1 cellular context compared by ENCODE assay signal in genomic region chr2:190088917-190089316, GRCh38.
TF ChIP-seq lines count a peak whose summit lies in the region.

No MANE protein-coding gene starts in this region.

TF ChIP-seq in WTC11, 78 proteins besides CTCF, POLR2A, EP300 and RAD21 (continued from another document):
- TF ChIP-seq, protein P1, sequence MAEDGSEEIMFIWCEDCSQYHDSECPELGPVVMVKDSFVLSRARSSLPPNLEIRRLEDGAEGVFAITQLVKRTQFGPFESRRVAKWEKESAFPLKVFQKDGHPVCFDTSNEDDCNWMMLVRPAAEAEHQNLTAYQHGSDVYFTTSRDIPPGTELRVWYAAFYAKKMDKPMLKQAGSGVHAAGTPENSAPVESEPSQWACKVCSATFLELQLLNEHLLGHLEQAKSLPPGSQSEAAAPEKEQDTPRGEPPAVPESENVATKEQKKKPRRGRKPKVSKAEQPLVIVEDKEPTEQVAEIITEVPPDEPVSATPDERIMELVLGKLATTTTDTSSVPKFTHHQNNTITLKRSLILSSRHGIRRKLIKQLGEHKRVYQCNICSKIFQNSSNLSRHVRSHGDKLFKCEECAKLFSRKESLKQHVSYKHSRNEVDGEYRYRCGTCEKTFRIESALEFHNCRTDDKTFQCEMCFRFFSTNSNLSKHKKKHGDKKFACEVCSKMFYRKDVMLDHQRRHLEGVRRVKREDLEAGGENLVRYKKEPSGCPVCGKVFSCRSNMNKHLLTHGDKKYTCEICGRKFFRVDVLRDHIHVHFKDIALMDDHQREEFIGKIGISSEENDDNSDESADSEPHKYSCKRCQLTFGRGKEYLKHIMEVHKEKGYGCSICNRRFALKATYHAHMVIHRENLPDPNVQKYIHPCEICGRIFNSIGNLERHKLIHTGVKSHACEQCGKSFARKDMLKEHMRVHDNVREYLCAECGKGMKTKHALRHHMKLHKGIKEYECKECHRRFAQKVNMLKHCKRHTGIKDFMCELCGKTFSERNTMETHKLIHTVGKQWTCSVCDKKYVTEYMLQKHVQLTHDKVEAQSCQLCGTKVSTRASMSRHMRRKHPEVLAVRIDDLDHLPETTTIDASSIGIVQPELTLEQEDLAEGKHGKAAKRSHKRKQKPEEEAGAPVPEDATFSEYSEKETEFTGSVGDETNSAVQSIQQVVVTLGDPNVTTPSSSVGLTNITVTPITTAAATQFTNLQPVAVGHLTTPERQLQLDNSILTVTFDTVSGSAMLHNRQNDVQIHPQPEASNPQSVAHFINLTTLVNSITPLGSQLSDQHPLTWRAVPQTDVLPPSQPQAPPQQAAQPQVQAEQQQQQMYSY (CRISPR knock-in tag; IDR thresholded peaks at IDR 0.05) = no peak
- TF ChIP-seq TCF7 (CRISPR knock-in tag; IDR thresholded peaks at IDR 0.05; ENCODE audit: low read depth) (no peak), FOXJ3 (CRISPR knock-in tag; IDR thresholded peaks at IDR 0.05; ENCODE audit: borderline replicate concordance) (no peak), AR (CRISPR knock-in tag; IDR thresholded peaks at IDR 0.05) (no peak), ZNF423 (CRISPR knock-in tag; IDR thresholded peaks at IDR 0.05) (no peak), CREM (CRISPR knock-in tag; IDR thresholded peaks at IDR 0.05) (no peak), FOXP1 (CRISPR knock-in tag; IDR thresholded peaks at IDR 0.05; ENCODE audit: borderline replicate concordance) (no peak), ATF2 (CRISPR knock-in tag; IDR thresholded peaks at IDR 0.05; ENCODE audit: borderline replicate concordance, low read depth) (no peak), NFYB (CRISPR knock-in tag; conservative IDR thresholded peaks at IDR 0.05; ENCODE audit: low read depth) (no peak), MYBL2 (CRISPR knock-in tag; IDR thresholded peaks at IDR 0.05) (no peak), RORB (CRISPR knock-in tag; IDR thresholded peaks at IDR 0.05) (no peak), GTF2I (CRISPR knock-in tag; conservative IDR thresholded peaks at IDR 0.05) (no peak)
- TF ChIP-seq, protein P2, sequence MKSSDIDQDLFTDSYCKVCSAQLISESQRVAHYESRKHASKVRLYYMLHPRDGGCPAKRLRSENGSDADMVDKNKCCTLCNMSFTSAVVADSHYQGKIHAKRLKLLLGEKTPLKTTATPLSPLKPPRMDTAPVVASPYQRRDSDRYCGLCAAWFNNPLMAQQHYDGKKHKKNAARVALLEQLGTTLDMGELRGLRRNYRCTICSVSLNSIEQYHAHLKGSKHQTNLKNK (CRISPR knock-in tag; IDR thresholded peaks at IDR 0.05) = no peak
